ENCODE assay signal across 27 cellular contexts in genomic region chr9:130634191-130634768, GRCh38. TPM values are rescaled to one million over a fixed set of nuclear protein-coding genes. Genes with fewer than 3 reads are reported as not detected.
"Had no signal": no experiment of that assay in that cellular context is flagged by ENCODE, and none has a peak within 500 bp of the region (broad histone marks: within the 10 kb centered on the region; RNA-seq: fewer than 3 reads in every experiment).

No MANE protein-coding gene starts in this region.

- H3K27ac ChIP-seq: brain microvascular endothelial cell, coronary artery, dorsolateral prefrontal cortex, gastrocnemius medialis, ovary, prostate gland, suprapubic skin, tibial artery had no signal

- ATAC-seq: activated CD4-positive, alpha-beta T cell treated with anti-CD3 and anti-CD28 coated beads for 36 hours; gastrocnemius medialis; left cardiac atrium had no signal

- DNase-seq: activated B cell treated with CpG ODN at 0.5 μM for 24 hours; activated CD4-positive, alpha-beta T cell treated with anti-CD3 and anti-CD28 coated beads for 36 hours; activated CD4-positive, alpha-beta T cell treated with anti-CD3 and anti-CD28 coated beads, Interleukin-2, amount 50 U/mL, for 4 hours; activated CD8-positive, alpha-beta memory T cell treated with anti-CD3 and anti-CD28 coated beads for 24 hours; activated gamma-delta T cell; activated naive CD4-positive, alpha-beta T cell treated with anti-CD3 and anti-CD28 coated beads, Interleukin-2, amount 10 ng/mL, durations not matched to agents 7 days and 5 days; activated naive CD8-positive, alpha-beta T cell treated with anti-CD3 and anti-CD28 coated beads, Interleukin-2, amount 10 ng/mL, durations not matched to agents 7 days and 5 days; brain microvascular endothelial cell; effector memory CD4-positive, alpha-beta T cell; gastrocnemius medialis; hippocampal formation; left cardiac atrium; mammary epithelial cell; naive B cell; nephron progenitor cell; ovary; retina; stimulated activated naive CD4-positive, alpha-beta T cell had no signal

RNA-seq across cellular contexts. Expression of gene PRDM12, which starts 30.1 kb away (rescaled TPM):
- total RNA-seq: activated B cell treated with CpG ODN at 0.5 μM for 24 hours, cardiac septum, cerebellum, epithelial cell of proximal tubule, gastrocnemius medialis, left cardiac atrium, liver, mammary epithelial cell, ovary, prostate gland, suprapubic skin had no signal
